In the genomic region with DNA sequence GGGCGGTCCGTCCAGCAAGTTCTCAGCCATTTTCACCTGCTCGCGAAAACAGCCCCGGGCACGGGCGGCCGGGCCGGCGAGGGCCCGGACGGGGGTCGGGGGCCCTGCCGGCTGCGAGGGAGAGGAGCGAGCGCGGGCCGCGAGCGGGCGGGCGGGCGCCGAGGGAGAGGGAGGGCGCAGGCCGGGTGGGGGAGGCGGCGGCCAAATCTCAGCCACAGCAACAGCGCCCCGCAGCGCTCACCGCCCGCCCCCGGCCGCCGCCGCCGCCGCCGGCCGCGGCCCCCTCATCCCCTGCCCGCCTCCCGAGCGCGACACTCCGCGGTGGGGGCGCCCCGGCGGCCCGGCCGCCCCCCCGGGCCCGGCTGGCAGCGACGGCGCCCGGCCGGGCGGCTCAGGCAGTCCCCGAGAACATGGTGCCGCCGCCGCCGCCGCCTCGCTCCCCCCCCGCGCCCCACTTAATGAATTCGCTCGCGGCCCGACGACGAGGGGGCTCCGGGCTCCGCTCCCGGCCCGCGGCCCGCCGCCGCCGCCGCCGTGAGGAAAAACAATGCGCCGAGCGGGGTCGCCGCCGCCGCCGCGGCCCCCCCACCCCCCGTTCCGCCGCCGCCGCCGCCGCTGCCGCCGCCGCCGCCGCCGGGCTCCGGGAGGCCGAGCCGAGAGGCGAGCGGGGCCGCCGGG, we compare ENCODE assay signal across 8 cellular contexts. TPM values are rescaled to one million over a fixed set of nuclear protein-coding genes. Genes with fewer than 3 reads are reported as not detected.
DNase-seq lines count a peak whose midpoint lies in the region; ATAC-seq, FAIRE-seq and TF ChIP-seq lines count a peak whose summit lies in the region.

No MANE protein-coding gene starts in this region.

- peak overlapping the region; percentile 83 for H3K27ac Mint-ChIP-seq in CD4-positive, alpha-beta T cell

- H3K4me3 ChIP-seq in HUES48 (ENCODE audit: low read depth, low read length) (peak overlapping the region; percentile 92), GM12878 (peak overlapping the region; percentile 80), iPS-18a (ENCODE audit: low read length) (peak overlapping the region; percentile 91), smooth muscle cell (peak overlapping the region; percentile 97)

- H4K20me1 ChIP-seq in GM12878 (ENCODE audit: control insufficient read depth, insufficient read depth) (peaks cover 12% of the 10 kb centered on the region; the same call in 1 of the 2 replicates), smooth muscle cell (ENCODE audit: low read depth) (peaks cover 48% of the 10 kb centered on the region)

- SMC1A ChIA-PET in GM12878 (lab: Charles Lee; ENCODE audit: uncharacterized antibody, unreplicated experiment), result interaction anchor here (1.0 to 7.6 kb wide), 6 partner anchors 18 to 189 kb away, joined by 3 to 160 read pairs (median 6); no protein-coding TSS in a partner anchor

- peaks cover 48% of the 10 kb centered on the region for H3K79me2 ChIP-seq in GM12878 (ENCODE audit: control insufficient read depth, insufficient read depth, low read length)
- peaks cover 48% of the 10 kb centered on the region for H3K79me2 ChIP-seq in smooth muscle cell (ENCODE audit: low read depth)

- peak; percentile 46 to 75 (median 65) for DNase-seq in CD4-positive, alpha-beta T cell
- DNase-seq in T1000 (lab: John Stamatoyannopoulos, UW), result peak; percentile 11
- DNase-seq in GM12878 (ENCODE audit: low read depth, low spot score), result no peak
- DNase-seq in smooth muscle cell (lab: John Stamatoyannopoulos, UW; ENCODE audit: unreplicated experiment), result peak; percentile 24
- no peak for DNase-seq in NCI-H1694 (lab: John Stamatoyannopoulos, UW)

- H3K4me2 ChIP-seq in GM12878 (ENCODE audit: control insufficient read depth, insufficient read depth) (no peak overlapping the region; the same call in 1 of the 2 replicates), smooth muscle cell (peak overlapping the region; percentile 99)

- no peak overlapping the region for H3K27ac ChIP-seq in CD4-positive, alpha-beta T cell (ENCODE audit: low read depth, low read length)
- H3K27ac ChIP-seq in HUES48 (ENCODE audit: low read depth, low read length) (peak overlapping the region; percentile 77), GM12878 (ENCODE audit: control insufficient read depth, insufficient read depth) (peak overlapping the region; percentile 60), iPS-18a (ENCODE audit: low read length) (no peak overlapping the region), smooth muscle cell (ENCODE audit: low read depth) (peak overlapping the region; percentile 77)

- no peaks in the 10 kb centered on the region for H3F3A ChIP-seq in smooth muscle cell (ENCODE audit: low read depth)

- no peak for TF ChIP-seq EP300 in GM12878 (IDR thresholded peaks at IDR 0.05; ENCODE audit: borderline replicate concordance in 1 of 2, control insufficient read depth in 1 of 2, low read depth in 2 of 2, low read length in 2 of 2)

- peaks cover 32% of the 10 kb centered on the region for H3K36me3 Mint-ChIP-seq in CD4-positive, alpha-beta T cell (ENCODE audit: low read depth)

- CTCF ChIA-PET in CD4-positive, alpha-beta T cell (lab: Charles Lee), result interaction anchor here (1.1 kb wide), 1 partner anchor 189 kb away, joined by 4 read pairs; no protein-coding TSS in a partner anchor
- CTCF ChIA-PET in GM12878 (lab: Yijun Ruan, JAX), result interaction anchor here (0.6 to 3.4 kb wide), 7 partner anchors 80 to 374 kb away, joined by 3 to 16 read pairs (median 5); no protein-coding TSS in a partner anchor

- FAIRE-seq in GM12878 (lab: Jason Lieb, UNC), result no peak

- H3K36me3 ChIP-seq in HUES48 (ENCODE audit: control insufficient read depth, insufficient read depth, low read length) (peaks cover 15% of the 10 kb centered on the region; the same call in 1 of the 2 replicates), GM12878 (ENCODE audit: control insufficient read depth in 2 of 2, insufficient read depth in 2 of 2, low read length in 1 of 2) (no peaks in the 10 kb centered on the region; a peak in 1 of 4 replicates), iPS-18a (ENCODE audit: control insufficient read depth, low read depth, low read length) (no peaks in the 10 kb centered on the region), smooth muscle cell (ENCODE audit: low read depth) (no peaks in the 10 kb centered on the region)

- RAD21 ChIA-PET in GM12878 (lab: Charles Lee; ENCODE audit: unreplicated experiment), result interaction anchor here (1.0 to 7.1 kb wide), 8 partner anchors 8 to 163 kb away, joined by 3 to 49 read pairs (median 4); partner anchors contain the start of gene TRAP1

- H3K4me3 Mint-ChIP-seq in CD4-positive, alpha-beta T cell, result peak overlapping the region; percentile 93

- peaks cover 54% of the 10 kb centered on the region for H3K4me1 Mint-ChIP-seq in CD4-positive, alpha-beta T cell (ENCODE audit: low read depth)

- H3K9ac ChIP-seq in HUES48 (ENCODE audit: low read depth, low read length), result peak overlapping the region; percentile 44; the same call in 1 of the 2 replicates
- peak overlapping the region; percentile 79 for H3K9ac ChIP-seq in GM12878 (ENCODE audit: control insufficient read depth, insufficient read depth, low read length)
- H3K9ac ChIP-seq in iPS-18a (ENCODE audit: low read length), result peak overlapping the region; percentile 45
- H3K9ac ChIP-seq in smooth muscle cell (ENCODE audit: low read depth), result peak overlapping the region; percentile 90

- H2AFZ ChIP-seq in GM12878 (ENCODE audit: control insufficient read depth, low read depth, low read length), result no peak overlapping the region
- no peak overlapping the region for H2AFZ ChIP-seq in smooth muscle cell (ENCODE audit: low read depth)

- 0 out of 2 replicates have a peak, but pooled peaks have one; percentile 24 for TF ChIP-seq RAD21 in GM12878 (IDR thresholded peaks at IDR 0.05; ENCODE audit: insufficient read depth, low read depth, low read length)

- in situ Hi-C loops in GM12878 (cut with MboI), result loop anchor here (5.0 kb wide), 1 partner anchor 188 kb away; no protein-coding TSS in a partner anchor

- BruUV-seq in GM12878 (replicated peaks; lab: Mats Ljungman, UMichigan), result no TSS peak

- 0% methylated on average over 7 of the region's 117 CpGs for WGBS in GM12878 (ENCODE audit: insufficient coverage, insufficient replicate concordance, low lambda C conversion rate, missing lambda C conversion rate)
- 0% methylated on average over 1 of the region's 117 CpGs for WGBS in smooth muscle cell (ENCODE audit: low lambda C conversion rate)

- no peaks in the 10 kb centered on the region for H3K9me3 ChIP-seq in CD4-positive, alpha-beta T cell (ENCODE audit: control insufficient read depth, low read length)
- H3K9me3 ChIP-seq in HUES48 (ENCODE audit: control insufficient read depth, insufficient read depth, low read length) (no peaks in the 10 kb centered on the region), GM12878 (replicated peaks; ENCODE audit: control insufficient read depth, insufficient read depth, low read length) (no peaks in the 10 kb centered on the region), iPS-18a (ENCODE audit: control insufficient read depth, low read depth, low read length) (no peaks in the 10 kb centered on the region), smooth muscle cell (replicated peaks; ENCODE audit: low read depth) (no peaks in the 10 kb centered on the region)

- no peaks in the 10 kb centered on the region for H3K9me3 Mint-ChIP-seq in CD4-positive, alpha-beta T cell

- H3K27me3 ChIP-seq in CD4-positive, alpha-beta T cell (ENCODE audit: control insufficient read depth, insufficient read depth, low read length), result no peaks in the 10 kb centered on the region
- H3K27me3 ChIP-seq in HUES48 (ENCODE audit: control insufficient read depth, insufficient read depth, low read length) (no peaks in the 10 kb centered on the region), GM12878 (replicated peaks in 1 of 2; ENCODE audit: control insufficient read depth in 2 of 2, insufficient read depth in 2 of 2, low read length in 1 of 2) (no peaks in the 10 kb centered on the region), iPS-18a (ENCODE audit: control insufficient read depth, insufficient read depth, low read length) (peaks cover 8% of the 10 kb centered on the region), smooth muscle cell (ENCODE audit: low read depth) (no peaks in the 10 kb centered on the region)

- H3K4me1 ChIP-seq in HUES48 (ENCODE audit: control insufficient read depth, insufficient read depth, low read length) (peaks cover 13% of the 10 kb centered on the region; the same call in 1 of the 2 replicates), GM12878 (ENCODE audit: control insufficient read depth, insufficient read depth, low read length) (peaks cover 11% of the 10 kb centered on the region), iPS-18a (ENCODE audit: control insufficient read depth, low read depth, low read length) (peaks cover 14% of the 10 kb centered on the region), smooth muscle cell (ENCODE audit: low read depth) (peaks cover 11% of the 10 kb centered on the region)

- peak; percentile 68 for ATAC-seq in CD4-positive, alpha-beta T cell (ENCODE audit: poor library complexity)
- ATAC-seq in GM19463 (IDR thresholded peaks at IDR 0.05; ENCODE audit: unreplicated experiment), result peak; percentile 49
- peak; percentile 71 for ATAC-seq in GM12878

- no peak for TF ChIP-seq CTCF in CD4-positive, alpha-beta T cell (IDR thresholded peaks at IDR 0.05)
- TF ChIP-seq CTCF in GM12878 (IDR thresholded peaks at IDR 0.05 in 2 of 3, conservative IDR thresholded peaks at IDR 0.05 in 1 of 3; ENCODE audit: control insufficient read depth in 2 of 3, extremely low read depth in 1 of 3, insufficient read depth in 1 of 3, low read depth in 3 of 3, low read length in 3 of 3), result peak in 2 of 3 experiments; percentile 7 to 43; a peak in 2 of 6 replicates
- no peak for TF ChIP-seq CTCF in smooth muscle cell (IDR thresholded peaks at IDR 0.05; ENCODE audit: borderline replicate concordance, insufficient read depth, poor library complexity, severe bottlenecking)

- peaks cover 8% of the 10 kb centered on the region for H3K27me3 Mint-ChIP-seq in CD4-positive, alpha-beta T cell

- peak; percentile 24; the same call in 1 of the 2 replicates for TF ChIP-seq POLR2A in GM12878 (IDR thresholded peaks at IDR 0.05; ENCODE audit: low read depth, low read length)

- POLR2A ChIA-PET in CD4-positive, alpha-beta T cell (lab: Charles Lee), result interaction anchor here (0.5 to 1.4 kb wide), 10 partner anchors 8 to 393 kb away, joined by 3 to 5 read pairs (median 4); partner anchors contain the start of genes TFAP4 and TRAP1
- POLR2A ChIA-PET in GM12878 (lab: Charles Lee), result interaction anchor here (1.2 to 3.5 kb wide), 2 partner anchors 18 to 22 kb away, joined by 3 to 22 read pairs; no protein-coding TSS in a partner anchor

- intact Hi-C loops in CD4-positive, alpha-beta T cell (cut with DNase I, micrococcal nuclease), result loop anchor here (1.0 to 5.0 kb wide), 7 partner anchors 83 to 372 kb away; partner anchors contain the start of genes SLX4 (in 1 of the 2) and TRAP1 (in 1 of the 2)
- intact Hi-C loops in GM12878 (cut with micrococcal nuclease; ENCODE audit: unreplicated experiment), result loop anchor here (2.0 to 5.0 kb wide), 3 partner anchors 93 to 372 kb away; no protein-coding TSS in a partner anchor

RNA-seq across cellular contexts. Expression of gene CREBBP, which starts 0.5 kb away (rescaled TPM):
- total RNA-seq in CD4-positive, alpha-beta T cell, result 100 to 1,000 TPM; 145 to 152 TPM
- 81.9 and 88.7 TPM in 2 replicates for total RNA-seq in GM12878 (2013; cell fraction: nucleolus; rRNA removed)
- total RNA-seq in GM12878 (2014; rRNA removed) (9.8 and 11.2 TPM in 2 replicates), GM12878 (2014; rRNA removed; fragmentation: Illumina TruSeq; extraction: Trizol) (7.5 and 8.7 TPM in 2 replicates), GM12878 (2021) (26.7 and 32.7 TPM in 2 replicates), smooth muscle cell (16.9 and 19.6 TPM in 2 replicates)
- 8.6 TPM for polyA plus RNA-seq in GM12878 (2011; ENCODE audit: low read depth)
- polyA plus RNA-seq in GM12878 (2011; rRNA removed) (2.9 and 5.0 TPM in 2 replicates), GM12878 (2014; fragmentation: Illumina TruSeq; extraction: Trizol) (13.9 and 19.4 TPM in 2 replicates), GM12878 (2014; fragmentation: Nextera tagmentation; extraction: Ambion mirVana) (1 to 10 TPM; 3.4 to 3.8 TPM), GM12878 (2014; rRNA removed) (14.1 and 16.9 TPM in 2 replicates), GM12878 (2016; fragmentation: Nextera tagmentation; extraction: Ambion mirVana) (1 to 10 TPM; 6.6 to 8.3 TPM), smooth muscle cell (14.3 and 24.9 TPM in 2 replicates)
- 4.2 and 6.9 TPM in 2 replicates for polyA plus RNA-seq in GM12878 (2011; cell fraction: cytosol; rRNA removed)
- polyA plus RNA-seq in GM12878 (2011; cell fraction: nucleus; rRNA removed), result 16.3 and 21.2 TPM in 2 replicates
- 15.3 and 22.5 TPM in 2 replicates for polyA plus RNA-seq in GM12878 (2012)
- polyA minus RNA-seq in GM12878 (2011; rRNA and poly(A)+ RNA removed), result 19.5 and 29.1 TPM in 2 replicates
- 15.9 and 16.2 TPM in 2 replicates for polyA minus RNA-seq in GM12878 (2011; cell fraction: cytosol; rRNA and poly(A)+ RNA removed)
- 23.0 and 57.8 TPM in 2 replicates for polyA minus RNA-seq in GM12878 (2011; cell fraction: nucleus; rRNA and poly(A)+ RNA removed)

Comparison
In these comparisons a context has a peak if more than half of its experiments do, and no peak if none do; other contexts are left out.
1. DNase-seq: peak in CD4-positive, alpha-beta T cell (10 of 10), T1000 (single experiment) and smooth muscle cell (single experiment); none in GM12878 (single experiment) and NCI-H1694 (single experiment).
2. H3K27ac ChIP-seq: peak in HUES48 (single experiment), GM12878 (single experiment) and smooth muscle cell (single experiment); none in CD4-positive, alpha-beta T cell (single experiment) and iPS-18a (single experiment).
3. CTCF ChIP-seq: peak in GM12878 (2 of 3); none in CD4-positive, alpha-beta T cell (single experiment) and smooth muscle cell (single experiment).
4. Peak in every context shown above with its lines, with median percentiles within 50 percentile points of each other: ATAC-seq, H3K4me3 ChIP-seq and H3K9ac ChIP-seq.